Comparison of ENCODE assay signal across 8 cellular contexts in genomic region chr20:51966296-51966971, GRCh38.
DNase-seq lines count a peak whose midpoint lies in the region; TF ChIP-seq lines count a peak whose summit lies in the region.

No MANE protein-coding gene starts in this region.

- H3K4me3 ChIP-seq in astrocyte of the cerebellum (ENCODE audit: low read depth, low read length) = no peak overlapping the region

- peak; percentile 83 for TF ChIP-seq CTCF in astrocyte of the cerebellum (IDR thresholded peaks at IDR 0.05; ENCODE audit: low read depth, low read length, missing control alignments)

- DNase-seq in stimulated activated CD4-positive, alpha-beta T cell treated with anti-CD3 and anti-CD28 coated beads, Interleukin-15, amount 100 ng/mL, for 24 hours = peak; percentile 12
- DNase-seq in stimulated activated CD4-positive, alpha-beta T cell treated with anti-CD3 and anti-CD28 coated beads, Interleukin-4, amount 100 ng/mL, for 1 hour = no peak
- DNase-seq in NCI-H2196 treated with DMSO at 0.1 percent for 48 hours (lab: John Stamatoyannopoulos, UW; ENCODE audit: unreplicated experiment) (peak; percentile 12), astrocyte of the cerebellum (ENCODE audit: low read depth) (peak; percentile 33), iPS DF 19.7 (ENCODE audit: low read depth, low spot score) (peak; percentile 85), T-helper 1 cell (no peak)
- DNase-seq in stimulated activated CD8-positive, alpha-beta memory T cell treated with anti-CD3 and anti-CD28 coated beads, Interleukin-7, amount 100 ng/mL, for 48 hours (ENCODE audit: extremely low read depth in 1 of 2, low read depth in 1 of 2) = peak; percentile 0 to 1
- DNase-seq in activated effector memory CD4-positive, alpha-beta T cell treated with Interleukin-2 at 50 U/mL for 16 hours = no peak

- in situ Hi-C loops in astrocyte of the cerebellum (cut with HindIII; ENCODE audit: low sequenced_read_pairs) = no loop called here

Comparison
In these comparisons a context has a peak if more than half of its experiments do, and no peak if none do; other contexts are left out.
1. DNase-seq: peak in stimulated activated CD4-positive, alpha-beta T cell treated with anti-CD3 and anti-CD28 coated beads, Interleukin-15, amount 100 ng/mL, for 24 hours (single experiment), NCI-H2196 treated with DMSO at 0.1 percent for 48 hours (single experiment), astrocyte of the cerebellum (single experiment), iPS DF 19.7 (single experiment) and stimulated activated CD8-positive, alpha-beta memory T cell treated with anti-CD3 and anti-CD28 coated beads, Interleukin-7, amount 100 ng/mL, for 48 hours (2 of 2); none in stimulated activated CD4-positive, alpha-beta T cell treated with anti-CD3 and anti-CD28 coated beads, Interleukin-4, amount 100 ng/mL, for 1 hour (single experiment), T-helper 1 cell (0 of 5) and activated effector memory CD4-positive, alpha-beta T cell treated with Interleukin-2 at 50 U/mL for 16 hours (single experiment).